In the genomic region with DNA sequence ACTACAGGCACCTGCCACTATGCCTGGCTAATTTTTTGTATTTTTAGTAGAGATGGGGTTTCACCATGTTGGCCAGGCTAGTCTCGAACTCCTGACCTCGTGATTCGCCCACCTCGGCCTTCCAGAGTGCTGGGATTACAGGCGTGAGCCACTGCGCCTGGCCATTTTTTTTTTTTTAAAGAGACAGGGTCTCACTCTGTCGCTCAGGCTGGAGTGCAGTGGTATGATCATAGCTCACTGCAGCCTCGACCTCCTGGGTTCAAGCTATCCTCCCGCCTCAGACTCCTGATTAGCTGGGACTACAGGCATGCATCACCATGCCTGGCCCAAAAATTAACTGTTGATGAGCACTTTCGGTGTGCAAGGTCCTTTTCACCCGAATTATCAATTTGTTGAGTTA, we compare ENCODE assay signal across 3 cellular contexts.
A peak's percentile ranks its signal among the peaks of the same experiment; 100 is the strongest.
TF ChIP-seq lines count a peak whose summit lies in the region.

No MANE protein-coding gene starts in this region.

TF ChIP-seq in HEK293, 187 proteins besides CTCF, POLR2A, EP300 and RAD21:
- TF ChIP-seq, protein P1, sequence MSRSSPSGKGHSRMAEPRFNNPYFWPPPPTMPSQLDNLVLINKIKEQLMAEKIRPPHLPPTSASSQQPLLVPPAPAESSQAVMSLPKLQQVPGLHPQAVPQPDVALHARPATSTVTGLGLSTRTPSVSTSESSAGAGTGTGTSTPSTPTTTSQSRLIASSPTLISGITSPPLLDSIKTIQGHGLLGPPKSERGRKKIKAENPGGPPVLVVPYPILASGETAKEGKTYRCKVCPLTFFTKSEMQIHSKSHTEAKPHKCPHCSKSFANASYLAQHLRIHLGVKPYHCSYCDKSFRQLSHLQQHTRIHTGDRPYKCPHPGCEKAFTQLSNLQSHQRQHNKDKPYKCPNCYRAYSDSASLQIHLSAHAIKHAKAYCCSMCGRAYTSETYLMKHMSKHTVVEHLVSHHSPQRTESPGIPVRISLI (tag by site-specific recombination; IDR thresholded peaks at IDR 0.05) = 0 out of 2 replicates have a peak, but pooled peaks have one; percentile 14

TF ChIP-seq in HEK293T, 16 proteins besides CTCF, POLR2A, EP300 and RAD21:
- peak; percentile 75 for TF ChIP-seq ZNF384 (IDR thresholded peaks at IDR 0.05)

TF ChIP-seq in K562, 482 proteins besides CTCF, POLR2A, EP300 and RAD21:
- TF ChIP-seq ZFP91 (CRISPR knock-in tag; IDR thresholded peaks at IDR 0.05) (0 out of 2 replicates have a peak, but pooled peaks have one; percentile 53), ZNF384 (IDR thresholded peaks at IDR 0.05; ENCODE audit: low read depth, low read length) (0 out of 2 replicates have a peak, but pooled peaks have one; percentile 57)
